Comparison of ENCODE assay signal across 23 cellular contexts in genomic region chr13:20150561-20150960, GRCh38. TPM values are rescaled to one million over a fixed set of nuclear protein-coding genes. Genes with fewer than 3 reads are reported as not detected.
"Had no signal": no experiment of that assay in that cellular context is flagged by ENCODE, and none has a peak within 500 bp of the region (broad histone marks: within the 10 kb centered on the region; RNA-seq: fewer than 3 reads in every experiment).

No MANE protein-coding gene starts in this region.

- H3K9me3 ChIP-seq: left lung, lower lobe of right lung, pancreas, sigmoid colon, testis, tibial artery, uterus had no signal

- H3K4me3 Mint-ChIP-seq: naive thymus-derived CD8-positive, alpha-beta T cell; nephron progenitor cell; stimulated activated memory B cell treated with anti-CD40 and anti-IgM and Interleukin-4, amounts not matched to agents 10 μg/mL and 1 μg/mL and 100 μg/mL, for 72 hours; type B pancreatic cell had no signal

- H3K27ac ChIP-seq: dorsolateral prefrontal cortex, hepatocyte, left lung, lower lobe of right lung, pancreas, sigmoid colon, testis, tibial artery, uterus had no signal

- H3K4me1 Mint-ChIP-seq: stimulated activated memory B cell treated with anti-CD40 and anti-IgM and Interleukin-4, amounts not matched to agents 10 μg/mL and 1 μg/mL and 100 μg/mL, for 72 hours had no signal

- H3K36me3 Mint-ChIP-seq: type B pancreatic cell had no signal

- DNase-seq: dorsolateral prefrontal cortex; effector CD4-positive, alpha-beta T cell; left cardiac atrium; left lung; lower lobe of right lung; naive thymus-derived CD8-positive, alpha-beta T cell; nephron progenitor cell; occipital lobe; sigmoid colon; stimulated activated CD4-positive, alpha-beta T cell treated with anti-CD3 and anti-CD28 coated beads, Interleukin-4, amount 100 ng/mL, for 24 hours; stimulated activated naive CD8-positive, alpha-beta T cell treated with anti-CD3 and anti-CD28 coated beads, Interleukin-15, Interleukin-2, amounts not matched to agents 100 U/mL and 50 U/mL, for 24 hours; substantia nigra; testis; tibial artery; uterus had no signal

- H3K4me1 ChIP-seq: left lung, lower lobe of right lung, pancreas, sigmoid colon, testis, tibial artery, uterus had no signal

- H3K27ac Mint-ChIP-seq: nephron progenitor cell; stimulated activated memory B cell treated with anti-CD40 and anti-IgM and Interleukin-4, amounts not matched to agents 10 μg/mL and 1 μg/mL and 100 μg/mL, for 72 hours; type B pancreatic cell had no signal

- H3K27me3 ChIP-seq: testis had no signal

- H3K9me3 Mint-ChIP-seq: naive thymus-derived CD8-positive, alpha-beta T cell; nephron progenitor cell; stimulated activated memory B cell treated with anti-CD40 and anti-IgM and Interleukin-4, amounts not matched to agents 10 μg/mL and 1 μg/mL and 100 μg/mL, for 72 hours; type B pancreatic cell had no signal

- H3K36me3 ChIP-seq: left lung, lower lobe of right lung, pancreas, sigmoid colon, tibial artery, uterus had no signal

- FAIRE-seq: colon, frontal cortex, pancreas had no signal

- H3K4me3 ChIP-seq: dorsolateral prefrontal cortex, hepatocyte, left lung, lower lobe of right lung, pancreas, sigmoid colon, testis, tibial artery, uterus had no signal

- ATAC-seq: left lung; naive thymus-derived CD8-positive, alpha-beta T cell; pancreas; stimulated activated memory B cell treated with anti-CD40 and anti-IgM and Interleukin-4, amounts not matched to agents 10 μg/mL and 1 μg/mL and 100 μg/mL, for 72 hours; stimulated activated naive CD8-positive, alpha-beta T cell treated with anti-CD3 and anti-CD28 coated beads, Interleukin-15, Interleukin-2, amounts not matched to agents 100 U/mL and 50 U/mL, for 24 hours had no signal

RNA-seq across cellular contexts. Expression of gene GJA3, which starts 10.3 kb away (rescaled TPM):
- total RNA-seq: frontal cortex, lower lobe of right lung, posterior vena cava, sigmoid colon had no signal

RNA-seq across cellular contexts. Expression of gene GJB2, which starts 42.2 kb away (rescaled TPM):
- total RNA-seq: fibroblast of villous mesenchyme; naive thymus-derived CD8-positive, alpha-beta T cell had no signal
- polyA plus RNA-seq: naive thymus-derived CD8-positive, alpha-beta T cell had no signal
